1 cellular context compared by ENCODE assay signal in the genomic region with DNA sequence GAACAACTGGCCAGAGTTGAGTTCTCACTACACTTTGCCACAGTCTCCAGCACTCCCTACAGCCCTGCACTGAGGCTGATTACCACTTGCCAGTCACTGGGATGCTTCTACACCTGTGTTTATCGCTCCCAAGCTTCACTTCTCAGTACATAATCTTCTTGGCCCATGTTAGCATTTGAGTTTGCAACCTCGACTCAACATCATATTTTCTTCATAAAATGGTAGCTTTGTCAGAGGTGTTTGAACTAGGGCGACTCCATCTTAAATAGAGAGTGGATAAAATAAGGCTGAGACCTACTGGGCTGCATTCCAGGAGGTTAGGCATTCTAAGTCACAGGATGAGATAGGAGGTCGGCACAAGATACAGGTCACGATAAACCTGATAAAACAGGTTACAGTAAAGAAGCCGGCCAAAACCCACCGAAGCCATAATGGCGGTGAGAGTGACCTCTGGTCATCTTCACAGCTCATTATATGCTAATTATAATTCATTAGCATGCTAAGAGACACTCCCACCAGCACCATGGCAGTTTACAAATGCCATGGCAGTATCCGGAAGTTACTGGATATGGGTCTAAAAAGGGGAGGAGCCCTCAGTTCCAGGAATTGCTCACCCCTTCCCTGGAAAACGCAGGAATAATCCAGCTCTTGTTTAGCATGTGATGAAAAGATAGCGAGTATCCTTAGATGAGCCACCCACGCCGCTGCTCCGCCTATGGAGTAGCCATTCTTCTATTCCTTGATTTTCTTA.
TF ChIP-seq lines count a peak whose summit lies in the region.

No MANE protein-coding gene starts in this region.

TF ChIP-seq in endothelial cell of umbilical vein, 7 proteins besides CTCF, POLR2A, EP300 and RAD21:
- TF ChIP-seq MYC (IDR thresholded peaks at IDR 0.05; ENCODE audit: low read depth, low read length) (no peak), JUN (IDR thresholded peaks at IDR 0.05; ENCODE audit: borderline replicate concordance, insufficient read depth, insufficient read length, low read depth) (no peak), EZH2 (IDR thresholded peaks at IDR 0.05; ENCODE audit: borderline replicate concordance, low read depth, low read length, severe bottlenecking) (no peak), FOS (IDR thresholded peaks at IDR 0.05; ENCODE audit: borderline replicate concordance, insufficient read depth, low read length) (no peak), POLR2AphosphoS5 (IDR thresholded peaks at IDR 0.05; ENCODE audit: insufficient read depth, low read depth, low read length) (no peak), GATA2 (IDR thresholded peaks at IDR 0.05; ENCODE audit: insufficient read depth, insufficient read length, low read depth, low read length) (no peak)
- TF ChIP-seq, protein P1, sequence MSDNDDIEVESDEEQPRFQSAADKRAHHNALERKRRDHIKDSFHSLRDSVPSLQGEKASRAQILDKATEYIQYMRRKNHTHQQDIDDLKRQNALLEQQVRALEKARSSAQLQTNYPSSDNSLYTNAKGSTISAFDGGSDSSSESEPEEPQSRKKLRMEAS (IDR thresholded peaks at IDR 0.05; ENCODE audit: insufficient read depth, insufficient read length): no peak
